Comparison of ENCODE assay signal across 1 cellular context in genomic region chr3:101561630-101562328, GRCh38.
TF ChIP-seq lines count a peak whose summit lies in the region.

TRMT10C (plus strand) TSS chr3:101561868; CDS start chr3:101564782, 2,914 bp downstream.

TF ChIP-seq in K562, 482 proteins besides CTCF, POLR2A, EP300 and RAD21 (continued from another document and continues in another):
- TF ChIP-seq UBTF (IDR thresholded peaks at IDR 0.05; ENCODE audit: borderline replicate concordance in 1 of 2, low read depth in 2 of 2, low read length in 2 of 2) (no peak), KLF1 (tag; IDR thresholded peaks at IDR 0.05) (no peak), ZNF699 (CRISPR knock-in tag; IDR thresholded peaks at IDR 0.05; ENCODE audit: insufficient replicate concordance) (no peak), CBX8 (IDR thresholded peaks at IDR 0.05; ENCODE audit: borderline replicate concordance, extremely low read depth, low read depth, low read length, poor library complexity, severe bottlenecking) (no peak), CEBPG (CRISPR knock-in tag; IDR thresholded peaks at IDR 0.05) (no peak), CEBPG (tag; conservative IDR thresholded peaks at IDR 0.05 in 1 of 2, IDR thresholded peaks at IDR 0.05 in 1 of 2) (no peak), FOXP1 (CRISPR knock-in tag; IDR thresholded peaks at IDR 0.05) (no peak), E2F5 (CRISPR knock-in tag; IDR thresholded peaks at IDR 0.05) (no peak), COPS2 (conservative IDR thresholded peaks at IDR 0.05) (no peak), GABPB1 (CRISPR knock-in tag; IDR thresholded peaks at IDR 0.05) (peak; percentile 95), BHLHE40 (IDR thresholded peaks at IDR 0.05; ENCODE audit: low read length) (no peak), ZNF146 (CRISPR knock-in tag; IDR thresholded peaks at IDR 0.05; ENCODE audit: unreplicated experiment) (no peak), ZNF609 (CRISPR knock-in tag; IDR thresholded peaks at IDR 0.05; ENCODE audit: borderline replicate concordance) (no peak), AFF1 (IDR thresholded peaks at IDR 0.05; ENCODE audit: low read depth in 1 of 2, partially characterized antibody in 2 of 2) (no peak), SNRNP70 (optimal IDR thresholded peaks at IDR 0.05; ENCODE audit: low read depth, low read length) (no peak), ATF6 (CRISPR knock-in tag; IDR thresholded peaks at IDR 0.05) (no peak), REST (CRISPR knock-in tag; IDR thresholded peaks at IDR 0.05; ENCODE audit: low read depth) (no peak), CC2D1A (IDR thresholded peaks at IDR 0.05) (peak; percentile 33; the same call in 1 of the 2 replicates), TCF15 (CRISPR knock-in tag; IDR thresholded peaks at IDR 0.05) (no peak), FOXA3 (CRISPR knock-in tag; conservative IDR thresholded peaks at IDR 0.05 in 1 of 2, IDR thresholded peaks at IDR 0.05 in 1 of 2) (no peak), SMARCA5 (IDR thresholded peaks at IDR 0.05) (0 out of 2 replicates have a peak, but pooled peaks have one; percentile 2), HLTF (IDR thresholded peaks at IDR 0.05) (no peak), NCOR1 (IDR thresholded peaks at IDR 0.05) (no peak), MAX (CRISPR knock-in tag; IDR thresholded peaks at IDR 0.05) (peak; percentile 78), MEIS2 (IDR thresholded peaks at IDR 0.05; ENCODE audit: partially characterized antibody) (no peak), ZNF398 (CRISPR knock-in tag; IDR thresholded peaks at IDR 0.05) (no peak), SP1 (CRISPR knock-in tag; IDR thresholded peaks at IDR 0.05) (peak; percentile 26; the same call in 1 of the 2 replicates), E2F1 (CRISPR knock-in tag; IDR thresholded peaks at IDR 0.05) (no peak; the same call in 1 of the 2 replicates), ZNF511 (CRISPR knock-in tag; IDR thresholded peaks at IDR 0.05) (no peak), TRIM24 (IDR thresholded peaks at IDR 0.05) (no peak), ATF4 (CRISPR knock-in tag; IDR thresholded peaks at IDR 0.05) (no peak), ZNF316 (IDR thresholded peaks at IDR 0.05) (no peak), ZNF232 (CRISPR knock-in tag; IDR thresholded peaks at IDR 0.05) (no peak)
